In the genomic region with DNA sequence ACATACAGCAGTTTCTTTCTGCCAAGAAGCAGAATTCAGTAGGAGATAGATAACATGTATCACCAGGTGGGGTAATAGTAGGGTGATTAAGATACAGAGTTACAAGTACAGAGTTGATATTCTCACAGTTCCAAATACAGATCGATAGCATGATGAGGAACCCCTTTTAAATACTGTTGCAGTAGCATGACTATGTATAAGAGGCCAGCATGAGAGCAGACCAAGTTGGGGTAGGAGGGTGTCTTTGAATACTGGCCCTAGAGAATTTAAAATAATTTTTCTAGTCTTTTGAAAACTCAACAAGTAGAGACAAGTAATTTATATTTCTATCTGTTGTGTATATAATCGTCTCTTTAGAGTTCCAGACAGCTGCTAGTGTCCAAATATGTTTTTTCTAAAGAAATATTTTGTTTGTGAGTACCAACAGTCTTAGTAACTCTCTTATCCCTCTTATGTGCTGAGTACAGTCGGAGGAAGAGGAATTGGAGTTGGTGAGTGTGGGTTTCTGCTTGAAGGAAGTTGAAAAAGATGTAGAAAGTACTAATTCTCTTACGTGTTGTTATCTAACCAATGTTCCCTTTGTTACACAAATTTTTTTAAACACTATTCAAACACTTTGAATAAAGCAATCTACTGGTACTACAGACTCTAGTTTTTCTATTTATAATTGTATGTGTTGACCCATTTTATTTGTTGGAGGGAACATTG, we compare ENCODE assay signal across 8 cellular contexts. TPM values are rescaled to one million over a fixed set of nuclear protein-coding genes. Genes with fewer than 3 reads are reported as not detected.
DNase-seq lines count a peak whose midpoint lies in the region; ATAC-seq and TF ChIP-seq lines count a peak whose summit lies in the region.

No MANE protein-coding gene starts in this region.

- H3K4me2 ChIP-seq in PC-3 (ENCODE audit: low read length) = peak overlapping the region; percentile 61

- intact Hi-C loops in PC-3 (cut with micrococcal nuclease) = loop anchor here (1.0 to 10.0 kb wide), 3 partner anchors 138 to 431 kb away; a partner anchor contains a TSS
- intact Hi-C loops in esophagus squamous epithelium (cut with DNase I) = loop anchor here (10.0 kb wide), 1 partner anchor 418 kb away; no protein-coding TSS in a partner anchor

- TF ChIP-seq POLR2A in esophagus squamous epithelium (IDR thresholded peaks at IDR 0.05) = no peak

- peak overlapping the region; percentile 3; the same call in 1 of the 2 replicates for H2AFZ ChIP-seq in PC-3 (ENCODE audit: low read length)

- H3K79me2 ChIP-seq in PC-3 (ENCODE audit: low read length) = no peaks in the 10 kb centered on the region

- H3K9me3 ChIP-seq in PC-3 (ENCODE audit: low read length) (no peaks in the 10 kb centered on the region), esophagus squamous epithelium (no peaks in the 10 kb centered on the region)

- H3K27me3 ChIP-seq in PC-3 (ENCODE audit: low read length) (no peaks in the 10 kb centered on the region), esophagus squamous epithelium (no peaks in the 10 kb centered on the region), rectal smooth muscle tissue (ENCODE audit: control insufficient read depth, insufficient read depth, low read length) (no peaks in the 10 kb centered on the region)

- WGBS in esophagus squamous epithelium, 2 donors = 20 to 24% methylated on average over 4 of the region's 4 CpGs

- no peak overlapping the region for H3K27ac ChIP-seq in PC-3 (ENCODE audit: low read length)
- H3K27ac ChIP-seq in esophagus squamous epithelium = peak overlapping the region; percentile 18 to 85 (median 80)
- peak overlapping the region; percentile 78 for H3K27ac ChIP-seq in rectal smooth muscle tissue (ENCODE audit: low read depth, low read length)

- peaks cover 20% of the 10 kb centered on the region for H3K4me1 ChIP-seq in PC-3 (ENCODE audit: insufficient read depth, low read length)
- H3K4me1 ChIP-seq in esophagus squamous epithelium = peaks cover 0 to 35% (median 22%) of the 10 kb centered on the region in 3 donors
- peaks cover 11% of the 10 kb centered on the region for H3K4me1 ChIP-seq in rectal smooth muscle tissue (ENCODE audit: control insufficient read depth, insufficient read depth, low read length)

- no peak for DNase-seq in PC-3
- DNase-seq in esophagus squamous epithelium (lab: John Stamatoyannopoulos, UW) = no peak
- no peak for DNase-seq in NCI-H1436 treated with DMSO at 0.1 percent for 48 hours (lab: John Stamatoyannopoulos, UW)
- DNase-seq in GM03348 (ENCODE audit: low spot score) = no peak
- no peak for DNase-seq in HPDE6-E6E7 (ENCODE audit: extremely low spot score)

- POLR2A ChIA-PET in PC-3 (lab: Charles Lee; ENCODE audit: unreplicated experiment) = interaction anchor here (0.6 kb wide), 1 partner anchor 226 kb away, joined by 7 read pairs; no protein-coding TSS in a partner anchor

- BruUV-seq in PC-3 (replicated peaks; lab: Mats Ljungman, UMichigan) = TSS peak; percentile 64

- H3K9ac ChIP-seq in PC-3 (ENCODE audit: low read length) (no peak overlapping the region), rectal smooth muscle tissue (ENCODE audit: low read length) (no peak overlapping the region)

- TF ChIP-seq CTCF in PC-3 (conservative IDR thresholded peaks at IDR 0.05; ENCODE audit: low read depth, low read length) = no peak
- no peak for TF ChIP-seq CTCF in esophagus squamous epithelium (IDR thresholded peaks at IDR 0.05)

- ATAC-seq in GM18909 (IDR thresholded peaks at IDR 0.05; ENCODE audit: poor library complexity, unreplicated experiment) = peak; percentile 17
- no peak for ATAC-seq in PC-3
- no peak for ATAC-seq in GM21529 (IDR thresholded peaks at IDR 0.05; ENCODE audit: unreplicated experiment)

- H3F3A ChIP-seq in PC-3 (ENCODE audit: low read length, unreplicated experiment) = peaks cover 5% of the 10 kb centered on the region

- no peaks in the 10 kb centered on the region for H3K9me2 ChIP-seq in PC-3 (replicated peaks; ENCODE audit: low read length)

- H4K20me1 ChIP-seq in PC-3 (ENCODE audit: low read length) = no peaks in the 10 kb centered on the region

- H3K36me3 ChIP-seq in PC-3 (ENCODE audit: low read depth, low read length) = no peaks in the 10 kb centered on the region
- no peaks in the 10 kb centered on the region for H3K36me3 ChIP-seq in esophagus squamous epithelium
- H3K36me3 ChIP-seq in rectal smooth muscle tissue (ENCODE audit: control insufficient read depth, insufficient read depth, low read length) = peaks cover 1% of the 10 kb centered on the region

- peak overlapping the region; percentile 25; the same call in 1 of the 2 replicates for H3K4me3 ChIP-seq in PC-3 (ENCODE audit: low read length)
- H3K4me3 ChIP-seq in esophagus squamous epithelium = peak overlapping the region in 1 of 4 donors; percentile 29
- H3K4me3 ChIP-seq in rectal smooth muscle tissue (ENCODE audit: low read length) = no peak overlapping the region

- CTCF ChIA-PET in PC-3 (lab: Charles Lee) = interaction anchor here (0.9 to 1.5 kb wide), 2 partner anchors 53 to 136 kb away, joined by 3 to 6 read pairs; no protein-coding TSS in a partner anchor

RNA-seq across cellular contexts. Expression of a gene that starts 30.2 kb away (rescaled TPM):
- total RNA-seq in PC-3 (2014; rRNA removed) (7.8 and 8.9 TPM in 2 replicates), esophagus squamous epithelium (10 to 100 TPM in 3 of 4 donors, 1 to 10 TPM in 1; 9.3 to 18.1 (median 14.1) TPM)
